In the genomic region with DNA sequence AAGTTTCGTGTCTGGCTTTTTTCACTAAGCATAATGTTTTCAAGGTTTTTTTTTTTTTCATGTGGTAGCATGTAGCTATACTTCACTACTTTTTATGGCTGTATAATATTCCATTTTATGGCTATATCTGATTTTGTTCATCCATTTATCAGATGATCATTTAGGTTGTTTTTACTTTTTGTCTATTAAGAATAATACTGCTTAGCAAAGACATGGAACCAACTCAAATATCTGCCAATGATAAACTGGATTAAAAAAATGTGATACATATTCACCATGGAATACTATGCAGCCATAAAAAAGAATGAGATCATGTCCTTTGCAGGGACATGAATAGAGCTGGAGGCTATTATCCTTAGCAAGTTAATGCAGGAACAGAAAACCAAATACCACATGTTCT, we compare ENCODE assay signal across 2 cellular contexts.
TF ChIP-seq lines count a peak whose summit lies in the region.

No MANE protein-coding gene starts in this region.

TF ChIP-seq in HEK293, 187 proteins besides CTCF, POLR2A, EP300 and RAD21:
- TF ChIP-seq GLI2 (tag by site-specific recombination; IDR thresholded peaks at IDR 0.05; ENCODE audit: borderline replicate concordance, low read depth): no peak
- TF ChIP-seq ZFP69B (tag by site-specific recombination; IDR thresholded peaks at IDR 0.05): no peak
- TF ChIP-seq, protein P1, sequence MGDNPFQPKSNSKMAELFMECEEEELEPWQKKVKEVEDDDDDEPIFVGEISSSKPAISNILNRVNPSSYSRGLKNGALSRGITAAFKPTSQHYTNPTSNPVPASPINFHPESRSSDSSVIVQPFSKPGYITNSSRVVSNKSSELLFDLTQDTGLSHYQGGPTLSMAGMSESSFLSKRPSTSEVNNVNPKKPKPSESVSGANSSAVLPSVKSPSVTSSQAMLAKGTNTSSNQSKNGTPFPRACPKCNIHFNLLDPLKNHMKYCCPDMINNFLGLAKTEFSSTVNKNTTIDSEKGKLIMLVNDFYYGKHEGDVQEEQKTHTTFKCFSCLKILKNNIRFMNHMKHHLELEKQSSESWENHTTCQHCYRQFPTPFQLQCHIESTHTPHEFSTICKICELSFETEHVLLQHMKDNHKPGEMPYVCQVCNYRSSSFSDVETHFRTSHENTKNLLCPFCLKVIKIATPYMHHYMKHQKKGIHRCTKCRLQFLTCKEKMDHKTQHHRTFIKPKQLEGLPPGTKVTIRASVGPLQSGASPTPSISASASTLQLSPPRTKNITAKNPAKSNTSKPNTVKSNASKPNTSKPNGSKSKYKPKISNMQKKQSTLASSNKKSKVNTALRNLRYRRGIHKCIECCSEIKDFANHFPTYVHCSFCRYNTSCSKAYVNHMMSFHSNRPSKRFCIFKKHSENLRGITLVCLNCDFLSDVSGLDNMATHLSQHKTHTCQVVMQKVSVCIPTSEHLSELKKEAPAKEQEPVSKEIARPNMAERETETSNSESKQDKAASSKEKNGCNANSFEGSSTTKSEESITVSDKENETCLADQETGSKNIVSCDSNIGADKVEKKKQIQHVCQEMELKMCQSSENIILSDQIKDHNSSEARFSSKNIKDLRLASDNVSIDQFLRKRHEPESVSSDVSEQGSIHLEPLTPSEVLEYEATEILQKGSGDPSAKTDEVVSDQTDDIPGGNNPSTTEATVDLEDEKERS (tag by site-specific recombination; IDR thresholded peaks at IDR 0.05): peak; percentile 89
- TF ChIP-seq ZNF146 (tag by site-specific recombination; IDR thresholded peaks at IDR 0.05): peak; percentile 100
- TF ChIP-seq ZNF580 (tag by site-specific recombination; IDR thresholded peaks at IDR 0.05): peak; percentile 72

TF ChIP-seq in K562, 482 proteins besides CTCF, POLR2A, EP300 and RAD21:
- TF ChIP-seq CCAR2 (IDR thresholded peaks at IDR 0.05; ENCODE audit: low read depth, low read length) (no peak), MAZ (CRISPR knock-in tag; conservative IDR thresholded peaks at IDR 0.05 in 1 of 2, IDR thresholded peaks at IDR 0.05 in 1 of 2) (no peak), ZNF146 (CRISPR knock-in tag; IDR thresholded peaks at IDR 0.05; ENCODE audit: unreplicated experiment) (peak; percentile 89), BCOR (IDR thresholded peaks at IDR 0.05) (peak; percentile 69), SREBF2 (CRISPR knock-in tag; IDR thresholded peaks at IDR 0.05) (no peak), SMARCA5 (IDR thresholded peaks at IDR 0.05) (peak; percentile 33; the same call in 1 of the 2 replicates), ESRRA (IDR thresholded peaks at IDR 0.05; ENCODE audit: borderline replicate concordance, low read depth) (no peak), RBM25 (IDR thresholded peaks at IDR 0.05; ENCODE audit: low read depth, low read length, severe bottlenecking) (peak; percentile 91), THRA (IDR thresholded peaks at IDR 0.05) (no peak)
- TF ChIP-seq, protein P2, sequence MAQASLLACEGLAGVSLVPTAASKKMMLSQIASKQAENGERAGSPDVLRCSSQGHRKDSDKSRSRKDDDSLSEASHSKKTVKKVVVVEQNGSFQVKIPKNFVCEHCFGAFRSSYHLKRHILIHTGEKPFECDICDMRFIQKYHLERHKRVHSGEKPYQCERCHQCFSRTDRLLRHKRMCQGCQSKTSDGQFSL (CRISPR knock-in tag; IDR thresholded peaks at IDR 0.05): no peak
- TF ChIP-seq, protein P2 (tag; IDR thresholded peaks at IDR 0.05): no peak
